8 cellular contexts compared by ENCODE assay signal in genomic region chr19:37317403-37318209, GRCh38. TPM values are rescaled to one million over a fixed set of nuclear protein-coding genes. Genes with fewer than 3 reads are reported as not detected.
A peak's percentile ranks its signal among the peaks of the same experiment; 100 is the strongest.
DNase-seq lines count a peak whose midpoint lies in the region; ATAC-seq, FAIRE-seq and TF ChIP-seq lines count a peak whose summit lies in the region.

No MANE protein-coding gene starts in this region.

- peak; percentile 98 for ATAC-seq in HG02852 (IDR thresholded peaks at IDR 0.05; ENCODE audit: unreplicated experiment)
- ATAC-seq in left ventricle myocardium superior, result peak; percentile 98

- H3K36me3 ChIP-seq in prostate gland, result no peaks in the 10 kb centered on the region
- H3K36me3 ChIP-seq in uterus, result no peaks in the 10 kb centered on the region

- FAIRE-seq in GM12892 (lab: Jason Lieb, UNC), result peak; percentile 99

- intact Hi-C loops in left ventricle myocardium superior (cut with micrococcal nuclease), result no loop called here
- intact Hi-C loops in prostate gland (cut with DNase I), result loop anchor here (10.0 kb wide), 1 partner anchor 277 kb away; the partner anchor contains the start of genes ZNF540 and ZNF571
- intact Hi-C loops in uterus (cut with DNase I; ENCODE audit: low total_unique reads), result no loop called here

- peak overlapping the region; percentile 60 to 82 for H3K4me3 ChIP-seq in prostate gland
- H3K4me3 ChIP-seq in uterus, result peak overlapping the region; percentile 85 to 98

- WGBS in prostate gland, result under 1% methylated on average over 57 of the region's 57 CpGs

- peak; percentile 77 for DNase-seq in GM12892 (ENCODE audit: insufficient read length)
- DNase-seq in NCI-H146 (lab: John Stamatoyannopoulos, UW), result peak; percentile 97
- DNase-seq in T-helper 1 cell, result peak; percentile 83 to 97 (median 88)
- DNase-seq in left ventricle myocardium superior, result peak; percentile 95
- peak; percentile 98 for DNase-seq in prostate gland (ENCODE audit: low spot score)
- DNase-seq in uterus, result peak; percentile 96 to 97

- H3K27ac ChIP-seq in angular gyrus (ENCODE audit: low read depth, low read length) (peak overlapping the region; percentile 76), prostate gland (peak overlapping the region; percentile 82), uterus (peak overlapping the region; percentile 86 to 88)

- no peaks in the 10 kb centered on the region for H3K9me3 ChIP-seq in prostate gland
- no peaks in the 10 kb centered on the region for H3K9me3 ChIP-seq in uterus

- H3K27me3 ChIP-seq in prostate gland (replicated peaks; ENCODE audit: insufficient read depth) (no peaks in the 10 kb centered on the region), uterus (no peaks in the 10 kb centered on the region)

- TF ChIP-seq POLR2A in GM12892 (IDR thresholded peaks at IDR 0.05; ENCODE audit: low read depth, low read length) (peak; percentile 93), prostate gland (IDR thresholded peaks at IDR 0.05) (peak; percentile 75), uterus (IDR thresholded peaks at IDR 0.05) (peak; percentile 60 to 74)

- peak in 3 of 4 experiments; percentile 6 to 45 (median 40) for TF ChIP-seq CTCF in prostate gland (IDR thresholded peaks at IDR 0.05)
- peak; percentile 14 to 51 (median 40) for TF ChIP-seq CTCF in uterus (IDR thresholded peaks at IDR 0.05)

- no peaks in the 10 kb centered on the region for H3K4me1 ChIP-seq in prostate gland (replicated peaks)
- H3K4me1 ChIP-seq in uterus, result peaks cover 6 to 10% of the 10 kb centered on the region in 2 donors

RNA-seq across cellular contexts. Expression of gene ZNF527, which starts 53.3 kb away (rescaled TPM):
- polyA plus RNA-seq in GM12892 (2012; ENCODE audit: missing spikeins), result 3.4 TPM
- total RNA-seq in left ventricle myocardium superior, result 6.1 TPM
- 10 to 100 TPM; 10.7 to 15.0 TPM for total RNA-seq in prostate gland
- total RNA-seq in uterus, result 10 to 100 TPM in 2 of 4 donors, 1 to 10 TPM in 2; 5.6 to 25.0 (median 9.6) TPM

Comparison
In these comparisons a context has a peak if more than half of its experiments do, and no peak if none do; other contexts are left out.
1. Peak in every context shown above with its lines: DNase-seq, ATAC-seq, H3K4me3 ChIP-seq and H3K27ac ChIP-seq.